Comparison of ENCODE assay signal across 1 cellular context in the genomic region with DNA sequence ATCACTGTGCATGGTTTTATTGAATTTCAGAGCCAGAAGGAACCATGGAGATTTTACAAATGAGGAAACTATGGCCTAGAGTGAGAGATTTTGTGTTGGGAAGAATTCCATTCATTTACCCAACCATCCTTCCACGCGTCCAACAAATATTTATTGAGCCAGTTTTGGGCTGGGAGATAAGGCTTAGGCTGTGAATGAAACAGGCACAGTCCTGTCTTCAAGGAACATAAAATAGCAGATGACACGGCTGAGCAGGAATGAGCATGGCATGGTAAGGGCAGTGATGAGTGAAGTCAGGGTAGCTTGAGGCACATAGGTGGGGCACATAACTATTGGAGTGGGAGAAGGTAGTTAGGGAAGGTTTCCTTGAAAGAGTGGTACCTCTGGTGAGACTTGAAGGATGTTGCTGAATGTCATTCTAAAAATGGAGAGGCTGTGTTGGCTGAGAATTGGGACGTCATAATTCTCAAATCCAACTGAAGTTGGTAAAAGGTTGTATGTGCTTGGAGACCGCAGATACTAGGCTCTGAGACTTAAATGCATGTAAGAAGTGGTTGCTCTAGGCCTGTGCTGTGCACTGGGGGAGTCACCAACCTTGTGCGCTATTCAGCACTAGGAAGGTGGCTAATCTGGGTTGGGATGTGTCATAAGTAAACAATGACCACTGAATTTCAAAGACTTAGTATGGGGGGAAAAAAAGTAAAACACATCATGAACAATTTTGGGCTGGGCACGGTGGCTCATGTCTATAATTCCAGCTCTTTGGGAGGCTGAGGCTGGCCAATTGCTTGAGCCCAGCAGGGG.
TF ChIP-seq lines count a peak whose summit lies in the region.

No MANE protein-coding gene starts in this region.

TF ChIP-seq in GM23338, 12 proteins besides CTCF, POLR2A, EP300 and RAD21 (continued from another document):
- TF ChIP-seq ZNF462 (CRISPR knock-in tag; IDR thresholded peaks at IDR 0.05) (no peak), ETS1 (IDR thresholded peaks at IDR 0.05) (no peak), STAT1 (IDR thresholded peaks at IDR 0.05; ENCODE audit: unreplicated experiment) (no peak), JUNB (IDR thresholded peaks at IDR 0.05; ENCODE audit: unreplicated experiment) (no peak), REST (IDR thresholded peaks at IDR 0.05; ENCODE audit: unreplicated experiment) (no peak)
